1 cellular context compared by ENCODE assay signal in the genomic region with DNA sequence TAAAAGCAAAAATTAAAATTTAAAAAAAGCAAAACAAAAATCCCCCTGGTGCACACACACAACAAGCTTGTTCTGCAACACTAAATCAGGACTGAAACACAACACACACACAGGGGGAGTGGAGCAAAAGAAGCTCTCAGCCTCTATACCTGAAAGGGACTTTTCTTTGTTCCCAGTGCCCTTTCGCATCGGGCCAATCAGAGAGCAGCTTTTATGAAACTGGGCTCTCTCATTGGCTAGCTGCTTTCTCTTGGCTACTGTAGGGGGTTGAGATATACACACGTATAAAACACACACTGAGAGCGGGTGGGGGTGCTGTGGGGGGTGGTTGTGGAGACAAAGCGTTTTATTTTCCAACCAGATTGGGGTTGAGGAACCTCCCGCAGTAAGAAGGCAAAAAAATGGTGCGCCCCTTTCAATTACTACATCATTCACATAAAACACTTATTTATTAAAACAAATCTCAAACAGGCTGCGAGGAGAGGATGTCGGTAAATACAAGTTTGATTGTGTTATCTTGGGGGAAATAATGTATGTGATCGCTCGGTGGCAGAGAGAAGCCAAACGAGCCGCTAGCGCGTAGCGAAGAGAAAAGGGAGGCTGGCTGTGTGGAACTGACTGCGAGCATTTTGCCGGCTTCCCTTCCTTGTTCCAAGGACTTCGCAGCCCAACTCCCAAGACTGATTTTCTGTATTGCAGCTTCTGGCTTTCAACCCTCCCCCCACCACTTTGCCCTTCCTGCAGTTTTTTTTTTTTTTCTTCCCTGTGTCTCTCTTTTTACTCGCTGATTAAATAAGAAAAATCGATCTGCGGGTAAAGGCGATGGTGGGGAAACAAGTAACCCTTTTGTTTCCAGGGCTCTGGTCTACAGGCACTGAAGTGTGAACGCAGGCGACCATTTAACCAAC.
TF ChIP-seq lines count a peak whose summit lies in the region.

No MANE protein-coding gene starts in this region.

TF ChIP-seq in HepG2, 621 proteins besides CTCF, POLR2A, EP300 and RAD21 (continued from another document and continues in another):
- TF ChIP-seq, protein P1, sequence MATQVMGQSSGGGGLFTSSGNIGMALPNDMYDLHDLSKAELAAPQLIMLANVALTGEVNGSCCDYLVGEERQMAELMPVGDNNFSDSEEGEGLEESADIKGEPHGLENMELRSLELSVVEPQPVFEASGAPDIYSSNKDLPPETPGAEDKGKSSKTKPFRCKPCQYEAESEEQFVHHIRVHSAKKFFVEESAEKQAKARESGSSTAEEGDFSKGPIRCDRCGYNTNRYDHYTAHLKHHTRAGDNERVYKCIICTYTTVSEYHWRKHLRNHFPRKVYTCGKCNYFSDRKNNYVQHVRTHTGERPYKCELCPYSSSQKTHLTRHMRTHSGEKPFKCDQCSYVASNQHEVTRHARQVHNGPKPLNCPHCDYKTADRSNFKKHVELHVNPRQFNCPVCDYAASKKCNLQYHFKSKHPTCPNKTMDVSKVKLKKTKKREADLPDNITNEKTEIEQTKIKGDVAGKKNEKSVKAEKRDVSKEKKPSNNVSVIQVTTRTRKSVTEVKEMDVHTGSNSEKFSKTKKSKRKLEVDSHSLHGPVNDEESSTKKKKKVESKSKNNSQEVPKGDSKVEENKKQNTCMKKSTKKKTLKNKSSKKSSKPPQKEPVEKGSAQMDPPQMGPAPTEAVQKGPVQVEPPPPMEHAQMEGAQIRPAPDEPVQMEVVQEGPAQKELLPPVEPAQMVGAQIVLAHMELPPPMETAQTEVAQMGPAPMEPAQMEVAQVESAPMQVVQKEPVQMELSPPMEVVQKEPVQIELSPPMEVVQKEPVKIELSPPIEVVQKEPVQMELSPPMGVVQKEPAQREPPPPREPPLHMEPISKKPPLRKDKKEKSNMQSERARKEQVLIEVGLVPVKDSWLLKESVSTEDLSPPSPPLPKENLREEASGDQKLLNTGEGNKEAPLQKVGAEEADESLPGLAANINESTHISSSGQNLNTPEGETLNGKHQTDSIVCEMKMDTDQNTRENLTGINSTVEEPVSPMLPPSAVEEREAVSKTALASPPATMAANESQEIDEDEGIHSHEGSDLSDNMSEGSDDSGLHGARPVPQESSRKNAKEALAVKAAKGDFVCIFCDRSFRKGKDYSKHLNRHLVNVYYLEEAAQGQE (IDR thresholded peaks at IDR 0.05; ENCODE audit: borderline replicate concordance in 1 of 2, low read depth in 1 of 2, low read length in 2 of 2) = no peak
- TF ChIP-seq ZBTB20 (CRISPR knock-in tag; IDR thresholded peaks at IDR 0.05; ENCODE audit: borderline replicate concordance, low read depth) = no peak
- no peak for TF ChIP-seq TCF7L2 (IDR thresholded peaks at IDR 0.05; ENCODE audit: low read depth, low read length)
- peak; percentile 97 for TF ChIP-seq ONECUT2 (CRISPR knock-in tag; IDR thresholded peaks at IDR 0.05)
- TF ChIP-seq, protein P2, sequence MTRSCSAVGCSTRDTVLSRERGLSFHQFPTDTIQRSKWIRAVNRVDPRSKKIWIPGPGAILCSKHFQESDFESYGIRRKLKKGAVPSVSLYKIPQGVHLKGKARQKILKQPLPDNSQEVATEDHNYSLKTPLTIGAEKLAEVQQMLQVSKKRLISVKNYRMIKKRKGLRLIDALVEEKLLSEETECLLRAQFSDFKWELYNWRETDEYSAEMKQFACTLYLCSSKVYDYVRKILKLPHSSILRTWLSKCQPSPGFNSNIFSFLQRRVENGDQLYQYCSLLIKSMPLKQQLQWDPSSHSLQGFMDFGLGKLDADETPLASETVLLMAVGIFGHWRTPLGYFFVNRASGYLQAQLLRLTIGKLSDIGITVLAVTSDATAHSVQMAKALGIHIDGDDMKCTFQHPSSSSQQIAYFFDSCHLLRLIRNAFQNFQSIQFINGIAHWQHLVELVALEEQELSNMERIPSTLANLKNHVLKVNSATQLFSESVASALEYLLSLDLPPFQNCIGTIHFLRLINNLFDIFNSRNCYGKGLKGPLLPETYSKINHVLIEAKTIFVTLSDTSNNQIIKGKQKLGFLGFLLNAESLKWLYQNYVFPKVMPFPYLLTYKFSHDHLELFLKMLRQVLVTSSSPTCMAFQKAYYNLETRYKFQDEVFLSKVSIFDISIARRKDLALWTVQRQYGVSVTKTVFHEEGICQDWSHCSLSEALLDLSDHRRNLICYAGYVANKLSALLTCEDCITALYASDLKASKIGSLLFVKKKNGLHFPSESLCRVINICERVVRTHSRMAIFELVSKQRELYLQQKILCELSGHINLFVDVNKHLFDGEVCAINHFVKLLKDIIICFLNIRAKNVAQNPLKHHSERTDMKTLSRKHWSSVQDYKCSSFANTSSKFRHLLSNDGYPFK (CRISPR knock-in tag; IDR thresholded peaks at IDR 0.05; ENCODE audit: borderline replicate concordance) = no peak
- TF ChIP-seq FOXA3 (CRISPR knock-in tag; IDR thresholded peaks at IDR 0.05) = peak; percentile 55
- TF ChIP-seq, protein P3, sequence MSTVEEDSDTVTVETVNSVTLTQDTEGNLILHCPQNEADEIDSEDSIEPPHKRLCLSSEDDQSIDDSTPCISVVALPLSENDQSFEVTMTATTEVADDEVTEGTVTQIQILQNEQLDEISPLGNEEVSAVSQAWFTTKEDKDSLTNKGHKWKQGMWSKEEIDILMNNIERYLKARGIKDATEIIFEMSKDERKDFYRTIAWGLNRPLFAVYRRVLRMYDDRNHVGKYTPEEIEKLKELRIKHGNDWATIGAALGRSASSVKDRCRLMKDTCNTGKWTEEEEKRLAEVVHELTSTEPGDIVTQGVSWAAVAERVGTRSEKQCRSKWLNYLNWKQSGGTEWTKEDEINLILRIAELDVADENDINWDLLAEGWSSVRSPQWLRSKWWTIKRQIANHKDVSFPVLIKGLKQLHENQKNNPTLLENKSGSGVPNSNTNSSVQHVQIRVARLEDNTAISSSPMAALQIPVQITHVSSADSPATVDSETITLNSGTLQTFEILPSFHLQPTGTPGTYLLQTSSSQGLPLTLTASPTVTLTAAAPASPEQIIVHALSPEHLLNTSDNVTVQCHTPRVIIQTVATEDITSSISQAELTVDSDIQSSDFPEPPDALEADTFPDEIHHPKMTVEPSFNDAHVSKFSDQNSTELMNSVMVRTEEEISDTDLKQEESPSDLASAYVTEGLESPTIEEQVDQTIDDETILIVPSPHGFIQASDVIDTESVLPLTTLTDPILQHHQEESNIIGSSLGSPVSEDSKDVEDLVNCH (CRISPR knock-in tag; IDR thresholded peaks at IDR 0.05) = no peak
- no peak for TF ChIP-seq SMC3 (IDR thresholded peaks at IDR 0.05; ENCODE audit: low read length)
- no peak for TF ChIP-seq PRMT3 (CRISPR knock-in tag; IDR thresholded peaks at IDR 0.05; ENCODE audit: borderline replicate concordance, low read depth)
- TF ChIP-seq FOXJ3 (CRISPR knock-in tag; IDR thresholded peaks at IDR 0.05; ENCODE audit: borderline replicate concordance) = peak; percentile 71; the same call in 1 of the 2 replicates
- TF ChIP-seq ZNF644 (CRISPR knock-in tag; IDR thresholded peaks at IDR 0.05; ENCODE audit: low read depth) = no peak
- TF ChIP-seq, protein P4, sequence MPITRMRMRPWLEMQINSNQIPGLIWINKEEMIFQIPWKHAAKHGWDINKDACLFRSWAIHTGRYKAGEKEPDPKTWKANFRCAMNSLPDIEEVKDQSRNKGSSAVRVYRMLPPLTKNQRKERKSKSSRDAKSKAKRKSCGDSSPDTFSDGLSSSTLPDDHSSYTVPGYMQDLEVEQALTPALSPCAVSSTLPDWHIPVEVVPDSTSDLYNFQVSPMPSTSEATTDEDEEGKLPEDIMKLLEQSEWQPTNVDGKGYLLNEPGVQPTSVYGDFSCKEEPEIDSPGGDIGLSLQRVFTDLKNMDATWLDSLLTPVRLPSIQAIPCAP (CRISPR knock-in tag; IDR thresholded peaks at IDR 0.05; ENCODE audit: low read depth) = no peak
- TF ChIP-seq ZNF879 (CRISPR knock-in tag; IDR thresholded peaks at IDR 0.05) = no peak
- no peak for TF ChIP-seq ZNF501 (CRISPR knock-in tag; IDR thresholded peaks at IDR 0.05)
- no peak for TF ChIP-seq ISX (CRISPR knock-in tag; conservative IDR thresholded peaks at IDR 0.05)
- TF ChIP-seq NAIF1 (CRISPR knock-in tag; IDR thresholded peaks at IDR 0.05; ENCODE audit: borderline replicate concordance) = no peak
- no peak for TF ChIP-seq TRIM24 (CRISPR knock-in tag; IDR thresholded peaks at IDR 0.05)
- no peak for TF ChIP-seq TOE1 (CRISPR knock-in tag; IDR thresholded peaks at IDR 0.05)
- no peak for TF ChIP-seq SIN3B (IDR thresholded peaks at IDR 0.05; ENCODE audit: low read length)
- no peak for TF ChIP-seq NR2F2 (IDR thresholded peaks at IDR 0.05; ENCODE audit: borderline replicate concordance, low read depth)
- no peak for TF ChIP-seq ZBTB1 (CRISPR knock-in tag; IDR thresholded peaks at IDR 0.05; ENCODE audit: borderline replicate concordance)
- TF ChIP-seq ZNF616 (CRISPR knock-in tag; IDR thresholded peaks at IDR 0.05; ENCODE audit: low read depth) = no peak
- TF ChIP-seq CCAR2 (optimal IDR thresholded peaks at IDR 0.05; ENCODE audit: low read depth, low read length) = no peak
- no peak for TF ChIP-seq REL (CRISPR knock-in tag; conservative IDR thresholded peaks at IDR 0.05)
- TF ChIP-seq, protein P5, sequence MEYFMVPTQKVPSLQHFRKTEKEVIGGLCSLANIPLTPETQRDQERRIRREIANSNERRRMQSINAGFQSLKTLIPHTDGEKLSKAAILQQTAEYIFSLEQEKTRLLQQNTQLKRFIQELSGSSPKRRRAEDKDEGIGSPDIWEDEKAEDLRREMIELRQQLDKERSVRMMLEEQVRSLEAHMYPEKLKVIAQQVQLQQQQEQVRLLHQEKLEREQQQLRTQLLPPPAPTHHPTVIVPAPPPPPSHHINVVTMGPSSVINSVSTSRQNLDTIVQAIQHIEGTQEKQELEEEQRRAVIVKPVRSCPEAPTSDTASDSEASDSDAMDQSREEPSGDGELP (IDR thresholded peaks at IDR 0.05; ENCODE audit: borderline replicate concordance, low read depth) = no peak
- TF ChIP-seq, protein P6, sequence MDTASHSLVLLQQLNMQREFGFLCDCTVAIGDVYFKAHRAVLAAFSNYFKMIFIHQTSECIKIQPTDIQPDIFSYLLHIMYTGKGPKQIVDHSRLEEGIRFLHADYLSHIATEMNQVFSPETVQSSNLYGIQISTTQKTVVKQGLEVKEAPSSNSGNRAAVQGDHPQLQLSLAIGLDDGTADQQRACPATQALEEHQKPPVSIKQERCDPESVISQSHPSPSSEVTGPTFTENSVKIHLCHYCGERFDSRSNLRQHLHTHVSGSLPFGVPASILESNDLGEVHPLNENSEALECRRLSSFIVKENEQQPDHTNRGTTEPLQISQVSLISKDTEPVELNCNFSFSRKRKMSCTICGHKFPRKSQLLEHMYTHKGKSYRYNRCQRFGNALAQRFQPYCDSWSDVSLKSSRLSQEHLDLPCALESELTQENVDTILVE (CRISPR knock-in tag; IDR thresholded peaks at IDR 0.05) = 0 out of 2 replicates have a peak, but pooled peaks have one; percentile 26
- no peak for TF ChIP-seq TARDBP (CRISPR knock-in tag; IDR thresholded peaks at IDR 0.05)
- TF ChIP-seq RFX5 (IDR thresholded peaks at IDR 0.05; ENCODE audit: low read depth, low read length) = no peak
- no peak for TF ChIP-seq ZFP62 (CRISPR knock-in tag; IDR thresholded peaks at IDR 0.05)
- peak; percentile 69 for TF ChIP-seq ZMYM4 (CRISPR knock-in tag; IDR thresholded peaks at IDR 0.05)
- no peak for TF ChIP-seq ZNF329 (CRISPR knock-in tag; IDR thresholded peaks at IDR 0.05; ENCODE audit: low read depth)
- peak; percentile 37; the same call in 1 of the 2 replicates for TF ChIP-seq MED1 (CRISPR knock-in tag; IDR thresholded peaks at IDR 0.05)
- TF ChIP-seq ZNF781 (CRISPR knock-in tag; IDR thresholded peaks at IDR 0.05; ENCODE audit: borderline replicate concordance, not compliant biosample characterization) = no peak
- TF ChIP-seq, protein P7, sequence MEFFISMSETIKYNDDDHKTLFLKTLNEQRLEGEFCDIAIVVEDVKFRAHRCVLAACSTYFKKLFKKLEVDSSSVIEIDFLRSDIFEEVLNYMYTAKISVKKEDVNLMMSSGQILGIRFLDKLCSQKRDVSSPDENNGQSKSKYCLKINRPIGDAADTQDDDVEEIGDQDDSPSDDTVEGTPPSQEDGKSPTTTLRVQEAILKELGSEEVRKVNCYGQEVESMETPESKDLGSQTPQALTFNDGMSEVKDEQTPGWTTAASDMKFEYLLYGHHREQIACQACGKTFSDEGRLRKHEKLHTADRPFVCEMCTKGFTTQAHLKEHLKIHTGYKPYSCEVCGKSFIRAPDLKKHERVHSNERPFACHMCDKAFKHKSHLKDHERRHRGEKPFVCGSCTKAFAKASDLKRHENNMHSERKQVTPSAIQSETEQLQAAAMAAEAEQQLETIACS (CRISPR knock-in tag; IDR thresholded peaks at IDR 0.05) = no peak
- TF ChIP-seq, protein P8, sequence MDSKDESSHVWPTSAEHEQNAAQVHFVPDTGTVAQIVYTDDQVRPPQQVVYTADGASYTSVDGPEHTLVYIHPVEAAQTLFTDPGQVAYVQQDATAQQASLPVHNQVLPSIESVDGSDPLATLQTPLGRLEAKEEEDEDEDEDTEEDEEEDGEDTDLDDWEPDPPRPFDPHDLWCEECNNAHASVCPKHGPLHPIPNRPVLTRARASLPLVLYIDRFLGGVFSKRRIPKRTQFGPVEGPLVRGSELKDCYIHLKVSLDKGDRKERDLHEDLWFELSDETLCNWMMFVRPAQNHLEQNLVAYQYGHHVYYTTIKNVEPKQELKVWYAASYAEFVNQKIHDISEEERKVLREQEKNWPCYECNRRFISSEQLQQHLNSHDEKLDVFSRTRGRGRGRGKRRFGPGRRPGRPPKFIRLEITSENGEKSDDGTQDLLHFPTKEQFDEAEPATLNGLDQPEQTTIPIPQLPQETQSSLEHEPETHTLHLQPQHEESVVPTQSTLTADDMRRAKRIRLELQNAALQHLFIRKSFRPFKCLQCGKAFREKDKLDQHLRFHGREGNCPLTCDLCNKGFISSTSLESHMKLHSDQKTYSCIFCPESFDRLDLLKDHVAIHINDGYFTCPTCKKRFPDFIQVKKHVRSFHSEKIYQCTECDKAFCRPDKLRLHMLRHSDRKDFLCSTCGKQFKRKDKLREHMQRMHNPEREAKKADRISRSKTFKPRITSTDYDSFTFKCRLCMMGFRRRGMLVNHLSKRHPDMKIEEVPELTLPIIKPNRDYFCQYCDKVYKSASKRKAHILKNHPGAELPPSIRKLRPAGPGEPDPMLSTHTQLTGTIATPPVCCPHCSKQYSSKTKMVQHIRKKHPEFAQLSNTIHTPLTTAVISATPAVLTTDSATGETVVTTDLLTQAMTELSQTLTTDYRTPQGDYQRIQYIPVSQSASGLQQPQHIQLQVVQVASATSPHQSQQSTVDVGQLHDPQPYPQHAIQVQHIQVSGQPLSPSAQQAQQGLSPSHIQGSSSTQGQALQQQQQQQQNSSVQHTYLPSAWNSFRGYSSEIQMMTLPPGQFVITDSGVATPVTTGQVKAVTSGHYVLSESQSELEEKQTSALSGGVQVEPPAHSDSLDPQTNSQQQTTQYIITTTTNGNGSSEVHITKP (CRISPR knock-in tag; IDR thresholded peaks at IDR 0.05; ENCODE audit: low read depth) = no peak
- TF ChIP-seq ZNF446 (CRISPR knock-in tag; IDR thresholded peaks at IDR 0.05) = no peak
